Comparison of ENCODE assay signal across 1 cellular context in genomic region chr3:157407769-157408168, GRCh38.
TF ChIP-seq lines count a peak whose summit lies in the region.

No MANE protein-coding gene starts in this region.

TF ChIP-seq in K562, 482 proteins besides CTCF, POLR2A, EP300 and RAD21:
- TF ChIP-seq RBM25 (IDR thresholded peaks at IDR 0.05; ENCODE audit: low read depth, low read length, severe bottlenecking) (peak; percentile 83), ADNP (tag; IDR thresholded peaks at IDR 0.05) (0 out of 2 replicates have a peak, but pooled peaks have one; percentile 25), E2F1 (CRISPR knock-in tag; IDR thresholded peaks at IDR 0.05) (no peak), CAMTA2 (CRISPR knock-in tag; conservative IDR thresholded peaks at IDR 0.05) (no peak)
TF ChIP-seq in K562: peak in this region for 2.
